In the genomic region with DNA sequence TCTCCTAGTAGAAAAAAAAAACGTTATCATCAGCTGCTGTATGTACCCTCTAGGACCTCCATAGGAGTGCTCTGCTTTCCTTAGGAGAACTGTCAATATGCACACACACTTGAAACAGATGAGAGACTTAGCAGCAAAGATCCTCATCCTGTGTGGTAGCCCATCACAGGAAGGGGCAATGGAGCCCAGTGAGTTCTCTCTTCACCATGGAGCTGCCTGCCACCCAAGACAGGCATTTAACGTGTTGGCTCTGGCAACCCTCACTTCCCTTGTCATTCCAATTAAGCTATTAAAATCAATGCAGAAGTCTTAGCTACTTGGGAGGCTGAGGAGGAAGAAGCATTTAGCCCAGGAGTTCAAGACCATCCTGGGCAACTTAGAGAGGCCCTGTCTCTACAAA, we compare ENCODE assay signal across 22 cellular contexts.
"Had no signal": no experiment of that assay in that cellular context is flagged by ENCODE, and none has a peak within 500 bp of the region (broad histone marks: within the 10 kb centered on the region; RNA-seq: fewer than 3 reads in every experiment).

No MANE protein-coding gene starts in this region.

- H3K4me2 ChIP-seq: neural progenitor cell had no signal

- H3K9me3 ChIP-seq: left lung, prostate gland, right atrium auricular region, spleen, suprapubic skin, transverse colon, upper lobe of right lung, uterus had no signal

- H3K27ac Mint-ChIP-seq: naive thymus-derived CD4-positive, alpha-beta T cell; stimulated activated memory B cell treated with anti-CD40 and anti-IgM and Interleukin-4, amounts not matched to agents 10 μg/mL and 1 μg/mL and 100 μg/mL, for 72 hours; stimulated activated naive CD8-positive, alpha-beta T cell treated with anti-CD3 and anti-CD28 coated beads, Interleukin-15, amount 100 ng/mL, for 72 hours had no signal

- H3K9me3 Mint-ChIP-seq: effector memory CD8-positive, alpha-beta T cell; nephron; neural progenitor cell; stimulated activated memory B cell treated with anti-CD40 and anti-IgM and Interleukin-4, amounts not matched to agents 10 μg/mL and 1 μg/mL and 100 μg/mL, for 72 hours; stimulated activated naive CD8-positive, alpha-beta T cell treated with anti-CD3 and anti-CD28 coated beads, Interleukin-15, amount 100 ng/mL, for 72 hours had no signal

- H3K9ac ChIP-seq: neural progenitor cell, parathyroid adenoma had no signal

- H3K27me3 ChIP-seq: left lung, neural progenitor cell, right atrium auricular region, spleen, suprapubic skin, transverse colon, upper lobe of right lung, uterus had no signal

- H3K4me1 ChIP-seq: left lung, parathyroid adenoma, prostate gland, right atrium auricular region, spleen, suprapubic skin, transverse colon, upper lobe of right lung, uterus had no signal

- ATAC-seq: effector memory CD8-positive, alpha-beta T cell; left cardiac atrium; naive thymus-derived CD4-positive, alpha-beta T cell; stimulated activated memory B cell treated with anti-CD40 and anti-IgM and Interleukin-4, amounts not matched to agents 10 μg/mL and 1 μg/mL and 100 μg/mL, for 72 hours; stimulated activated naive CD8-positive, alpha-beta T cell treated with anti-CD3 and anti-CD28 coated beads, Interleukin-15, amount 100 ng/mL, for 72 hours; upper lobe of right lung had no signal

- H2AFZ ChIP-seq: neural progenitor cell, parathyroid adenoma had no signal

- H3K27me3 Mint-ChIP-seq: effector memory CD8-positive, alpha-beta T cell; stimulated activated memory B cell treated with anti-CD40 and anti-IgM and Interleukin-4, amounts not matched to agents 10 μg/mL and 1 μg/mL and 100 μg/mL, for 72 hours; stimulated activated naive CD8-positive, alpha-beta T cell treated with anti-CD3 and anti-CD28 coated beads, Interleukin-15, amount 100 ng/mL, for 72 hours had no signal

- H3K4me1 Mint-ChIP-seq: naive thymus-derived CD4-positive, alpha-beta T cell; stimulated activated memory B cell treated with anti-CD40 and anti-IgM and Interleukin-4, amounts not matched to agents 10 μg/mL and 1 μg/mL and 100 μg/mL, for 72 hours; stimulated activated naive CD8-positive, alpha-beta T cell treated with anti-CD3 and anti-CD28 coated beads, Interleukin-15, amount 100 ng/mL, for 72 hours had no signal

- H3K4me3 Mint-ChIP-seq: effector memory CD8-positive, alpha-beta T cell; naive thymus-derived CD4-positive, alpha-beta T cell; nephron; stimulated activated memory B cell treated with anti-CD40 and anti-IgM and Interleukin-4, amounts not matched to agents 10 μg/mL and 1 μg/mL and 100 μg/mL, for 72 hours; stimulated activated naive CD8-positive, alpha-beta T cell treated with anti-CD3 and anti-CD28 coated beads, Interleukin-15, amount 100 ng/mL, for 72 hours had no signal

- H3K36me3 ChIP-seq: left lung, neural progenitor cell, prostate gland, right atrium auricular region, spleen, suprapubic skin, transverse colon, upper lobe of right lung, uterus had no signal

- H3K36me3 Mint-ChIP-seq: naive thymus-derived CD4-positive, alpha-beta T cell; neural progenitor cell; stimulated activated memory B cell treated with anti-CD40 and anti-IgM and Interleukin-4, amounts not matched to agents 10 μg/mL and 1 μg/mL and 100 μg/mL, for 72 hours had no signal

- H3K79me2 ChIP-seq: parathyroid adenoma had no signal

- H3K27ac ChIP-seq: left lung, neural progenitor cell, parathyroid adenoma, prostate gland, right atrium auricular region, skin epidermis, spleen, suprapubic skin, transverse colon, upper lobe of right lung, uterus had no signal

- DNase-seq: cortex of kidney; effector memory CD8-positive, alpha-beta T cell; head of caudate nucleus; left cardiac atrium; left lung; mesendoderm; midbrain; naive thymus-derived CD4-positive, alpha-beta T cell; spleen; stimulated activated CD4-positive, alpha-beta T cell treated with anti-CD3 and anti-CD28 coated beads, Interleukin-4, amount 100 ng/mL, for 4 hours; stimulated activated naive CD8-positive, alpha-beta T cell treated with anti-CD3 and anti-CD28 coated beads, Interleukin-15, amount 100 ng/mL, for 72 hours; transverse colon; upper lobe of right lung; uterus had no signal

- H3K4me3 ChIP-seq: left lung, neural progenitor cell, prostate gland, right atrium auricular region, skin epidermis, spleen, suprapubic skin, transverse colon, upper lobe of right lung, uterus had no signal
